ENCODE assay signal across 8 cellular contexts in the genomic region with DNA sequence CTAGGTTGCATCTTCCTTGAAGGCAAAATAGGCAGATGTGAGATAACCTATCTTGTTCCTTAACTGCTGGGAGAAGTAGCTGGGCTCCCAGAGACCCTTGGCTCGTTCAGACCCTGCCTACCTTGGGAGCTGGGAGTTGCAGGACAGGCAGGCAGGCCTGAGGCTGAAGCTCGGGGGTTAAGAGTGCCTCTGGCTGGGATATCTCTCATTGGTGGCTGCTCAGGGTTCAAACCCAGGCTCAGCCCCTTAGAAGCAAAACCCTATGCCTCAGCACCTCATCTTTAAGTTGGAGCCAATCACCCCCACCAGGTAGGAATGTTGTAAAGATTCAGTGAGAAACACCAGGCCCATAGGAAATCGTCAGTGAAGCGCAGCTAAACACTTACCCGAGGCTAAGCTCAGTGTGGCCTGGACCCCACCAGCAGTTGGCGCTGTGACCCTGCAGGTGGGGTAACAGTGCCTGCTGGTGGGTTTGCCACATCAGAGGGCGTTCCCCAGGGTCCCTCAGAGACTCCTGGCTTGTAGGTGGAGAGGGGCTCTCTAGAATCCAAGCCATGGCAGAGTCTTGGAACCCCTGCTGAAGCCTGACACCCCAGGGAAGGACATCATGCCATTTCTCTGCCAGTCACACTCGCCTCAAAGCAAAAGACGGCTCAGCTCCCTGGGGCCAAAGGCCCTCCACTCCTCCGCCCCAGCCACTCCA. TPM values are rescaled to one million over a fixed set of nuclear protein-coding genes. Genes with fewer than 3 reads are reported as not detected.
DNase-seq lines count a peak whose midpoint lies in the region; ATAC-seq and TF ChIP-seq lines count a peak whose summit lies in the region.

No MANE protein-coding gene starts in this region.

- no peaks in the 10 kb centered on the region for H3K27me3 Mint-ChIP-seq in endodermal cell (ENCODE audit: insufficient read depth)

- H3K4me3 Mint-ChIP-seq in endodermal cell, result no peak overlapping the region

- WGBS in endodermal cell (ENCODE audit: insufficient coverage in 1 of 2, insufficient read length in 1 of 2), 2 experiments, result 51% methylated on average over 7 to 10 of the region's 10 CpGs

- H3K27ac ChIP-seq in endodermal cell (ENCODE audit: low read depth, low read length), result no peak overlapping the region

- H3K36me3 Mint-ChIP-seq in endodermal cell (ENCODE audit: low read depth), result no peaks in the 10 kb centered on the region

- no peaks in the 10 kb centered on the region for H3K9me3 ChIP-seq in endodermal cell (ENCODE audit: control insufficient read depth, low read length)

- TF ChIP-seq CTCF in endodermal cell (conservative IDR thresholded peaks at IDR 0.05), result peak; percentile 100

- peaks cover 3% of the 10 kb centered on the region for H3K9me3 Mint-ChIP-seq in endodermal cell

- H3K27ac Mint-ChIP-seq in endodermal cell, result peak overlapping the region; percentile 39

- H3K27me3 ChIP-seq in endodermal cell (ENCODE audit: control insufficient read depth, insufficient read depth, low read length, poor library complexity, severe bottlenecking), result no peaks in the 10 kb centered on the region

- H3K4me1 ChIP-seq in endodermal cell (ENCODE audit: control insufficient read depth, insufficient read depth, low read length), result peaks cover 3% of the 10 kb centered on the region

- no peaks in the 10 kb centered on the region for H3K36me3 ChIP-seq in endodermal cell (ENCODE audit: control insufficient read depth, insufficient read depth, low read length)

- H3K9ac ChIP-seq in endodermal cell (ENCODE audit: extremely low read depth, low read length, poor library complexity, severe bottlenecking), result no peak overlapping the region

- H3K4me3 ChIP-seq in endodermal cell (ENCODE audit: low read length), result no peak overlapping the region

- peak; percentile 84 for DNase-seq in DMS 273 (lab: John Stamatoyannopoulos, UW; ENCODE audit: unreplicated experiment)
- DNase-seq in DMS 273 treated with DMSO at 0.1 percent for 48 hours (lab: John Stamatoyannopoulos, UW), result no peak
- peak; percentile 45 for DNase-seq in NCI-H226
- peak; percentile 27 to 31 for DNase-seq in activated CD8-positive, alpha-beta memory T cell treated with anti-CD3 and anti-CD28 coated beads for 1 hour (ENCODE audit: extremely low read depth in 1 of 2, low read depth in 1 of 2)
- DNase-seq in endodermal cell, result peak; percentile 97
- peak; percentile 58 for DNase-seq in midbrain (lab: John Stamatoyannopoulos, UW)
- peak; percentile 54 for DNase-seq in stimulated activated CD8-positive, alpha-beta memory T cell treated with anti-CD3 and anti-CD28 coated beads, Interleukin-4, amount 100 ng/mL, for 24 hours (ENCODE audit: low read depth)

- peaks cover 4% of the 10 kb centered on the region for H3K4me1 Mint-ChIP-seq in endodermal cell

- ATAC-seq in HG02623 (IDR thresholded peaks at IDR 0.05; ENCODE audit: unreplicated experiment), result peak; percentile 67

RNA-seq across cellular contexts. Expression of gene GPR17, which starts 54.6 kb away (rescaled TPM):
- total RNA-seq in endodermal cell, result under 1 TPM in 1 of 2 donors, not detected in 1; 0.24 TPM
- 5.0 TPM for polyA plus RNA-seq in endodermal cell (2013, experiment 1 of 2)
- polyA plus RNA-seq in endodermal cell (2013, experiment 2 of 2), result 4.8 TPM

RNA-seq across cellular contexts. Expression of gene MYO7B, which starts 55.9 kb away (rescaled TPM):
- total RNA-seq in endodermal cell, result under 1 TPM in 1 of 2 donors, not detected in 1; 0.11 TPM
- not detected for polyA plus RNA-seq in endodermal cell (2013, experiment 1 of 2)
- not detected for polyA plus RNA-seq in endodermal cell (2013, experiment 2 of 2)
